23 cellular contexts compared by ENCODE assay signal in the genomic region with DNA sequence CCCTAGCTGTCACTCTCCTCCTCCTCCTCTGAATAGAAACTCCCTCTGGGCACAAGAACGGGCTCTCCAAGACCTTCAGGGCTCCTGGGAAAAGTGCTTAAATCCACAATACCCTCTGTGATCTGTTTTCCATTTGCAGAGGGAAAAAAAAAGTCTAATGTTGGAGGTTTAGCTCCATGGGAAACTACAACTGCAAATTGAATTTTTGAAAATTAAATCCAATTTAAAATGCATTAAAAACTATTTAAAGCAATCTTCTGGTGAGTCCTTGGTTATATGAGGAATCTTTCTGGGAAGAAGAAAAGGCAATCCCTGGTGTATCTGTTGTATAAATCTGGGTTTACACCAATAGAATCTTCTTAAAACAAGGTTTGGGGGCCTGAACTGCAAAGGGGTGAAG.
"Had no signal": no experiment of that assay in that cellular context is flagged by ENCODE, and none has a peak within 500 bp of the region (broad histone marks: within the 10 kb centered on the region; RNA-seq: fewer than 3 reads in every experiment).

No MANE protein-coding gene starts in this region.

- H3K27ac Mint-ChIP-seq: activated CD8-positive, alpha-beta T cell treated with anti-CD3 and anti-CD28 coated beads for 36 hours; T-cell had no signal

- H3K4me1 ChIP-seq: SJCRH30 had no signal

- H3K4me1 Mint-ChIP-seq: central memory CD8-positive, alpha-beta T cell; T-cell had no signal

- H3K4me3 ChIP-seq: ascending aorta, body of pancreas, K562, Peyer's patch, SJCRH30 had no signal

- H3K36me3 Mint-ChIP-seq: T-cell had no signal

- H3K27me3 ChIP-seq: ascending aorta, body of pancreas, Peyer's patch, SJCRH30 had no signal

- H3K9me3 ChIP-seq: ascending aorta, body of pancreas, Peyer's patch, SJCRH30 had no signal

- ATAC-seq: activated CD8-positive, alpha-beta T cell treated with anti-CD3 and anti-CD28 coated beads for 36 hours; K562; T-cell had no signal

- DNase-seq: activated CD4-positive, alpha-beta T cell treated with anti-CD3 and anti-CD28 coated beads, Interleukin-2, amount 50 U/mL, for 1 hour; activated CD4-positive, CD25-positive, alpha-beta regulatory T cell; activated CD8-positive, alpha-beta memory T cell treated with anti-CD3 and anti-CD28 coated beads, Interleukin-2, amount 50 U/mL, for 48 hours; activated CD8-positive, alpha-beta T cell treated with anti-CD3 and anti-CD28 coated beads for 36 hours; activated naive CD4-positive, alpha-beta T cell treated with anti-CD3 and anti-CD28 coated beads, Interleukin-2, amount 50 U/mL, for 16 hours; activated T-cell treated with anti-CD3 and anti-CD28 coated beads, Interleukin-2, amount 50 U/mL, for 1 hour; Kasumi-1; NCI-H146; NCI-H2107; NCI-H2171 treated with DMSO at 0.1 percent for 48 hours; NCI-H526; NCI-H774; NK-92 treated with Interleukin-12 subunit alpha and Interleukin-12 subunit beta, amount 100 ng/mL, for 24 hours; OCI-M1; Peyer's patch; SJCRH30; T-cell; T-helper 2 cell; T1000 had no signal

- H3K9me3 Mint-ChIP-seq: activated CD8-positive, alpha-beta T cell treated with anti-CD3 and anti-CD28 coated beads for 36 hours had no signal

- H3K36me3 ChIP-seq: ascending aorta, Peyer's patch, SJCRH30 had no signal

- H3K27me3 Mint-ChIP-seq: activated CD8-positive, alpha-beta T cell treated with anti-CD3 and anti-CD28 coated beads for 36 hours; central memory CD8-positive, alpha-beta T cell had no signal

- H3K4me3 Mint-ChIP-seq: activated CD8-positive, alpha-beta T cell treated with anti-CD3 and anti-CD28 coated beads for 36 hours; central memory CD8-positive, alpha-beta T cell; T-cell had no signal

- H3K27ac ChIP-seq: ascending aorta, Peyer's patch, SJCRH30 had no signal
